Comparison of ENCODE assay signal across 16 cellular contexts in genomic region chr2:132430895-132431294, GRCh38. TPM values are rescaled to one million over a fixed set of nuclear protein-coding genes. Genes with fewer than 3 reads are reported as not detected.
"Had no signal": no experiment of that assay in that cellular context is flagged by ENCODE, and none has a peak within 500 bp of the region (broad histone marks: within the 10 kb centered on the region; RNA-seq: fewer than 3 reads in every experiment).

No MANE protein-coding gene starts in this region.

- ATAC-seq: activated CD4-positive, CD25-positive, alpha-beta regulatory T cell treated with anti-CD3 and anti-CD28 coated beads, Interleukin-2, amount 50 U/mL, for 24 hours; activated CD8-positive, alpha-beta memory T cell treated with anti-CD3 and anti-CD28 coated beads, Interleukin-2, amount 10 ng/mL, durations not matched to agents 7 days and 5 days; effector memory CD8-positive, alpha-beta T cell had no signal

- H3K27ac ChIP-seq: left ventricle myocardium inferior, sigmoid colon had no signal

- DNase-seq: activated CD8-positive, alpha-beta memory T cell treated with anti-CD3 and anti-CD28 coated beads, Interleukin-2, amount 10 ng/mL, durations not matched to agents 7 days and 5 days; activated effector memory CD4-positive, alpha-beta T cell treated with anti-CD3 and anti-CD28 coated beads, Interleukin-2, amount 50 U/mL, for 16 hours; activated T-cell treated with anti-CD3 and anti-CD28 coated beads, Interleukin-2, amount 50 U/mL, for 24 hours; aorta; cortex of kidney; effector memory CD8-positive, alpha-beta T cell; left ventricle myocardium inferior; mesendoderm; nephron progenitor cell; sigmoid colon; stimulated activated CD4-positive, alpha-beta T cell treated with anti-CD3 and anti-CD28 coated beads, Interleukin-2, amount 100 ng/mL, for 24 hours; stimulated activated naive CD4-positive, alpha-beta T cell; substantia nigra had no signal

RNA-seq across cellular contexts. Expression of gene GPR39, which starts 14.3 kb away (rescaled TPM):
- total RNA-seq: activated CD8-positive, alpha-beta memory T cell treated with anti-CD3 and anti-CD28 coated beads, Interleukin-2, amount 10 ng/mL, durations not matched to agents 7 days and 5 days; left ventricle myocardium inferior; pulmonary artery endothelial cell; T-helper 2 cell treated with Interferon-gamma antibody and Interleukin-4, amounts not matched to agents 100 ng/mL and 5 ng/mL, for 36 hours had no signal
- polyA plus RNA-seq: aorta had no signal
